Comparison of ENCODE assay signal across 1 cellular context in genomic region chr6:42118162-42119001, GRCh38.
TF ChIP-seq lines count a peak whose summit lies in the region.

No MANE protein-coding gene starts in this region.

TF ChIP-seq in HepG2, 621 proteins besides CTCF, POLR2A, EP300 and RAD21 (continued from another document and continues in another):
- no peak; the same call in 1 of the 2 replicates for TF ChIP-seq ZNF788 (CRISPR knock-in tag; IDR thresholded peaks at IDR 0.05; ENCODE audit: borderline replicate concordance)
- no peak for TF ChIP-seq SETDB1 (CRISPR knock-in tag; IDR thresholded peaks at IDR 0.05; ENCODE audit: borderline replicate concordance)
- peak; percentile 87 for TF ChIP-seq ZNF891 (CRISPR knock-in tag; IDR thresholded peaks at IDR 0.05)
- TF ChIP-seq ZBED4 (CRISPR knock-in tag; IDR thresholded peaks at IDR 0.05; ENCODE audit: borderline replicate concordance), result peak; percentile 93
- no peak for TF ChIP-seq KLF11 (CRISPR knock-in tag; IDR thresholded peaks at IDR 0.05)
- no peak for TF ChIP-seq ZZZ3 (CRISPR knock-in tag; IDR thresholded peaks at IDR 0.05; ENCODE audit: borderline replicate concordance)
- peak; percentile 53 for TF ChIP-seq SKI (IDR thresholded peaks at IDR 0.05; ENCODE audit: partially characterized antibody)
- peak; percentile 57; the same call in 1 of the 2 replicates for TF ChIP-seq SP5 (CRISPR knock-in tag; IDR thresholded peaks at IDR 0.05; ENCODE audit: borderline replicate concordance, low read depth)
- TF ChIP-seq ARHGAP35 (CRISPR knock-in tag; IDR thresholded peaks at IDR 0.05; ENCODE audit: borderline replicate concordance), result no peak; the same call in 1 of the 2 replicates
- TF ChIP-seq ZNF331 (CRISPR knock-in tag; IDR thresholded peaks at IDR 0.05), result peak; percentile 61; the same call in 1 of the 2 replicates
- no peak for TF ChIP-seq DR1 (CRISPR knock-in tag; IDR thresholded peaks at IDR 0.05)
- no peak for TF ChIP-seq ZBTB7A (CRISPR knock-in tag; IDR thresholded peaks at IDR 0.05)
- no peak for TF ChIP-seq CAMTA2 (CRISPR knock-in tag; IDR thresholded peaks at IDR 0.05; ENCODE audit: borderline replicate concordance)
- peak; percentile 94 for TF ChIP-seq HNF4A (CRISPR knock-in tag; IDR thresholded peaks at IDR 0.05)
- TF ChIP-seq GLI4 (CRISPR knock-in tag; IDR thresholded peaks at IDR 0.05; ENCODE audit: borderline replicate concordance), result no peak
- TF ChIP-seq ZNF33A (CRISPR knock-in tag; IDR thresholded peaks at IDR 0.05; ENCODE audit: borderline replicate concordance), result no peak
- peak; percentile 19; the same call in 1 of the 2 replicates for TF ChIP-seq BRD4 (CRISPR knock-in tag; IDR thresholded peaks at IDR 0.05)
- TF ChIP-seq, protein P1, sequence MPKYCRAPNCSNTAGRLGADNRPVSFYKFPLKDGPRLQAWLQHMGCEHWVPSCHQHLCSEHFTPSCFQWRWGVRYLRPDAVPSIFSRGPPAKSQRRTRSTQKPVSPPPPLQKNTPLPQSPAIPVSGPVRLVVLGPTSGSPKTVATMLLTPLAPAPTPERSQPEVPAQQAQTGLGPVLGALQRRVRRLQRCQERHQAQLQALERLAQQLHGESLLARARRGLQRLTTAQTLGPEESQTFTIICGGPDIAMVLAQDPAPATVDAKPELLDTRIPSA (CRISPR knock-in tag; IDR thresholded peaks at IDR 0.05; ENCODE audit: borderline replicate concordance), result no peak
- TF ChIP-seq PATZ1 (CRISPR knock-in tag; IDR thresholded peaks at IDR 0.05), result peak; percentile 54; the same call in 1 of the 2 replicates
- TF ChIP-seq POGZ (CRISPR knock-in tag; IDR thresholded peaks at IDR 0.05), result peak; percentile 47
- TF ChIP-seq TFE3 (CRISPR knock-in tag; IDR thresholded peaks at IDR 0.05), result no peak
- TF ChIP-seq GABPA (IDR thresholded peaks at IDR 0.05; ENCODE audit: low read depth, low read length), result no peak
- peak; percentile 55 for TF ChIP-seq GABPA (CRISPR knock-in tag; IDR thresholded peaks at IDR 0.05; ENCODE audit: low read depth)
- peak; percentile 47; the same call in 1 of the 2 replicates for TF ChIP-seq ZNF263 (CRISPR knock-in tag; IDR thresholded peaks at IDR 0.05)
- TF ChIP-seq ZBTB3 (CRISPR knock-in tag; IDR thresholded peaks at IDR 0.05; ENCODE audit: borderline replicate concordance, low read depth), result no peak
- TF ChIP-seq ZNF614 (CRISPR knock-in tag; IDR thresholded peaks at IDR 0.05; ENCODE audit: borderline replicate concordance), result no peak
- no peak for TF ChIP-seq ZBTB21 (CRISPR knock-in tag; IDR thresholded peaks at IDR 0.05)
- TF ChIP-seq, protein P2, sequence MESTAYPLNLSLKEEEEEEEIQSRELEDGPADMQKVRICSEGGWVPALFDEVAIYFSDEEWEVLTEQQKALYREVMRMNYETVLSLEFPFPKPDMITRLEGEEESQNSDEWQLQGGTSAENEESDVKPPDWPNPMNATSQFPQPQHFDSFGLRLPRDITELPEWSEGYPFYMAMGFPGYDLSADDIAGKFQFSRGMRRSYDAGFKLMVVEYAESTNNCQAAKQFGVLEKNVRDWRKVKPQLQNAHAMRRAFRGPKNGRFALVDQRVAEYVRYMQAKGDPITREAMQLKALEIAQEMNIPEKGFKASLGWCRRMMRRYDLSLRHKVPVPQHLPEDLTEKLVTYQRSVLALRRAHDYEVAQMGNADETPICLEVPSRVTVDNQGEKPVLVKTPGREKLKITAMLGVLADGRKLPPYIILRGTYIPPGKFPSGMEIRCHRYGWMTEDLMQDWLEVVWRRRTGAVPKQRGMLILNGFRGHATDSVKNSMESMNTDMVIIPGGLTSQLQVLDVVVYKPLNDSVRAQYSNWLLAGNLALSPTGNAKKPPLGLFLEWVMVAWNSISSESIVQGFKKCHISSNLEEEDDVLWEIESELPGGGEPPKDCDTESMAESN (CRISPR knock-in tag; conservative IDR thresholded peaks at IDR 0.05), result no peak
- TF ChIP-seq, protein P3, sequence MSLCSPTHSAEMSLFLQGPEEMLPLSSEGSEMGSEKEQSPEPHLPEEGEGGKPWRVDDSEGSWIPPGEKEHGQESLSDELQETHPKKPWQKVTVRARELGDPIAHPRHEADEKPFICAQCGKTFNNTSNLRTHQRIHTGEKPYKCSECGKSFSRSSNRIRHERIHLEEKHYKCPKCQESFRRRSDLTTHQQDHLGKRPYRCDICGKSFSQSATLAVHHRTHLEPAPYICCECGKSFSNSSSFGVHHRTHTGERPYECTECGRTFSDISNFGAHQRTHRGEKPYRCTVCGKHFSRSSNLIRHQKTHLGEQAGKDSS (CRISPR knock-in tag; IDR thresholded peaks at IDR 0.05; ENCODE audit: borderline replicate concordance, low read depth), result peak; percentile 47; the same call in 1 of the 2 replicates
- TF ChIP-seq ZBTB43 (CRISPR knock-in tag; conservative IDR thresholded peaks at IDR 0.05), result no peak
- TF ChIP-seq SALL1 (CRISPR knock-in tag; IDR thresholded peaks at IDR 0.05), result peak; percentile 58
- peak; percentile 47; the same call in 1 of the 2 replicates for TF ChIP-seq HDAC2 (CRISPR knock-in tag; IDR thresholded peaks at IDR 0.05)
- TF ChIP-seq ZBTB26 (CRISPR knock-in tag; IDR thresholded peaks at IDR 0.05; ENCODE audit: borderline replicate concordance), result 0 out of 2 replicates have a peak, but pooled peaks have one; percentile 30
- no peak for TF ChIP-seq BHLHE40 (IDR thresholded peaks at IDR 0.05; ENCODE audit: low read length)
- peak; percentile 37; the same call in 1 of the 2 replicates for TF ChIP-seq ZNF629 (CRISPR knock-in tag; conservative IDR thresholded peaks at IDR 0.05)
- TF ChIP-seq, protein P4, sequence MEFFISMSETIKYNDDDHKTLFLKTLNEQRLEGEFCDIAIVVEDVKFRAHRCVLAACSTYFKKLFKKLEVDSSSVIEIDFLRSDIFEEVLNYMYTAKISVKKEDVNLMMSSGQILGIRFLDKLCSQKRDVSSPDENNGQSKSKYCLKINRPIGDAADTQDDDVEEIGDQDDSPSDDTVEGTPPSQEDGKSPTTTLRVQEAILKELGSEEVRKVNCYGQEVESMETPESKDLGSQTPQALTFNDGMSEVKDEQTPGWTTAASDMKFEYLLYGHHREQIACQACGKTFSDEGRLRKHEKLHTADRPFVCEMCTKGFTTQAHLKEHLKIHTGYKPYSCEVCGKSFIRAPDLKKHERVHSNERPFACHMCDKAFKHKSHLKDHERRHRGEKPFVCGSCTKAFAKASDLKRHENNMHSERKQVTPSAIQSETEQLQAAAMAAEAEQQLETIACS (CRISPR knock-in tag; IDR thresholded peaks at IDR 0.05), result no peak
- no peak for TF ChIP-seq SP140L (CRISPR knock-in tag; IDR thresholded peaks at IDR 0.05; ENCODE audit: borderline replicate concordance)
- TF ChIP-seq ZNF367 (CRISPR knock-in tag; IDR thresholded peaks at IDR 0.05; ENCODE audit: borderline replicate concordance), result no peak
- TF ChIP-seq ZNF282 (IDR thresholded peaks at IDR 0.05; ENCODE audit: partially characterized antibody), result no peak
- TF ChIP-seq ZNF12 (CRISPR knock-in tag; IDR thresholded peaks at IDR 0.05), result no peak
- peak; percentile 57; the same call in 1 of the 2 replicates for TF ChIP-seq KDM1A (CRISPR knock-in tag; IDR thresholded peaks at IDR 0.05)
- no peak for TF ChIP-seq ZNF670 (CRISPR knock-in tag; IDR thresholded peaks at IDR 0.05; ENCODE audit: borderline replicate concordance)
- TF ChIP-seq, protein P5, sequence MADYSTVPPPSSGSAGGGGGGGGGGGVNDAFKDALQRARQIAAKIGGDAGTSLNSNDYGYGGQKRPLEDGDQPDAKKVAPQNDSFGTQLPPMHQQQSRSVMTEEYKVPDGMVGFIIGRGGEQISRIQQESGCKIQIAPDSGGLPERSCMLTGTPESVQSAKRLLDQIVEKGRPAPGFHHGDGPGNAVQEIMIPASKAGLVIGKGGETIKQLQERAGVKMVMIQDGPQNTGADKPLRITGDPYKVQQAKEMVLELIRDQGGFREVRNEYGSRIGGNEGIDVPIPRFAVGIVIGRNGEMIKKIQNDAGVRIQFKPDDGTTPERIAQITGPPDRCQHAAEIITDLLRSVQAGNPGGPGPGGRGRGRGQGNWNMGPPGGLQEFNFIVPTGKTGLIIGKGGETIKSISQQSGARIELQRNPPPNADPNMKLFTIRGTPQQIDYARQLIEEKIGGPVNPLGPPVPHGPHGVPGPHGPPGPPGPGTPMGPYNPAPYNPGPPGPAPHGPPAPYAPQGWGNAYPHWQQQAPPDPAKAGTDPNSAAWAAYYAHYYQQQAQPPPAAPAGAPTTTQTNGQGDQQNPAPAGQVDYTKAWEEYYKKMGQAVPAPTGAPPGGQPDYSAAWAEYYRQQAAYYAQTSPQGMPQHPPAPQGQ (CRISPR knock-in tag; IDR thresholded peaks at IDR 0.05; ENCODE audit: borderline replicate concordance), result no peak
- peak; percentile 33; the same call in 1 of the 2 replicates for TF ChIP-seq ZNF83 (CRISPR knock-in tag; IDR thresholded peaks at IDR 0.05; ENCODE audit: borderline replicate concordance)
- no peak for TF ChIP-seq NR2F6 (IDR thresholded peaks at IDR 0.05)
- no peak; the same call in 1 of the 2 replicates for TF ChIP-seq NR2F6 (CRISPR knock-in tag; IDR thresholded peaks at IDR 0.05)
- TF ChIP-seq ZNF577 (CRISPR knock-in tag; IDR thresholded peaks at IDR 0.05; ENCODE audit: borderline replicate concordance, low read depth), result no peak
- TF ChIP-seq, protein P6, sequence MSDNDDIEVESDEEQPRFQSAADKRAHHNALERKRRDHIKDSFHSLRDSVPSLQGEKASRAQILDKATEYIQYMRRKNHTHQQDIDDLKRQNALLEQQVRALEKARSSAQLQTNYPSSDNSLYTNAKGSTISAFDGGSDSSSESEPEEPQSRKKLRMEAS (IDR thresholded peaks at IDR 0.05), result peak; percentile 81
- TF ChIP-seq ZNF264 (CRISPR knock-in tag; IDR thresholded peaks at IDR 0.05), result no peak
- no peak for TF ChIP-seq ZBTB42 (CRISPR knock-in tag; IDR thresholded peaks at IDR 0.05)
- no peak for TF ChIP-seq SMARCC2 (IDR thresholded peaks at IDR 0.05)
